ENCODE assay signal across 10 cellular contexts in the genomic region with DNA sequence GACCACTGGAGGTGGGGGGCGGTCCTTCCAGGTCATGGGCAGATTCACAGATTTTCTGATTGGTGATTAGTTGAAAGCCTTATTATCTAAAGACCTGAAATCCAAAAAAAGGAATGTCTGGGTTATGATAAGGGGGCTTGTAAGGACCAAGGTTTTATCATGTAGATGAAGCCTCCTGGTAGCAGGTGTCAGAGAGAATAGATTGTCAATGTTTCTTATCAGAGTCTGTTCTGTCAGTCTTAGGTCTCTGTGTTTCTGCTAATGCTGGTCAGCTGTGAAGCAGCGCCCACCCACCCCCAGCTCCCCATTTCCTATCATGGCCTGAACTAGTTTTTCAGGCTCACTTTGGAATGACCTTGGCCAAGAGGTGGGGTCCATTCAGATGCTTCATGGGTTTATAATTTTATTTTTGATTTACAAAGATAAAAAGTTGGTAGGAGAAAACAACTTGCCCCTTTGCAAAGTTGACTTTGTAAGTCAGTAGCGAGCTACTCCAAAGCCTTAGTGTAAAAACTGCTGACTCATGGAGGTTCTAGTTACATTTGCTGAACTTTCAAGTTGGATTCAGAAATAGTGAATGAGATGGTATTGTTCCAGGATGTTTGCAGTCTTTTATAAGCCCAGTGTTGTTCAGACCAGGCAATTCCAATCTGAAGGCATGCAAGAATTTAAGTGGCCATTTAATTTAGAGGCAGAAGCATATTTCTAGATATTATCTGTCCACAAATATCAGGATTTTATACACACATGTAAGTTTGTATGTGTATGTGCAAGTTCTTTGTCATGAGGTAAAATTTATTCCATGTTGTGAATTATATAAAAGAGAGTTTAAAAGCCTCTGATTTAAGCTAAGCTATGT. TPM values are rescaled to one million over a fixed set of nuclear protein-coding genes. Genes with fewer than 3 reads are reported as not detected.
DNase-seq lines count a peak whose midpoint lies in the region; ATAC-seq and TF ChIP-seq lines count a peak whose summit lies in the region.
"Had no signal": no experiment of that assay in that cellular context is flagged by ENCODE, and none has a peak within 500 bp of the region (broad histone marks: within the 10 kb centered on the region; RNA-seq: fewer than 3 reads in every experiment).

No MANE protein-coding gene starts in this region.

- H3K36me3 Mint-ChIP-seq in stimulated activated naive CD8-positive, alpha-beta T cell treated with anti-CD3 and anti-CD28 coated beads, Interleukin-15, Interleukin-2, amounts not matched to agents 100 ng/mL and 50 ng/mL, for 24 hours (ENCODE audit: low read depth): peaks cover 3% of the 10 kb centered on the region

- H3K27ac Mint-ChIP-seq in stimulated activated naive CD8-positive, alpha-beta T cell treated with anti-CD3 and anti-CD28 coated beads, Interleukin-15, Interleukin-2, amounts not matched to agents 100 ng/mL and 50 ng/mL, for 24 hours: peak overlapping the region; percentile 86
- peak overlapping the region in 1 of 2 donors; percentile 78 for H3K27ac Mint-ChIP-seq in stimulated activated naive CD8-positive, alpha-beta T cell treated with anti-CD3 and anti-CD28 coated beads, Interleukin-15, amount 100 ng/mL, for 72 hours

- no peak for TF ChIP-seq CTCF in astrocyte of the spinal cord (IDR thresholded peaks at IDR 0.05; ENCODE audit: low read depth, low read length)

- H3K4me3 ChIP-seq in astrocyte of the spinal cord (ENCODE audit: low read depth, low read length): no peak overlapping the region

- no peak for DNase-seq in stimulated activated naive CD8-positive, alpha-beta T cell treated with anti-CD3 and anti-CD28 coated beads, Interleukin-15, amount 100 ng/mL, for 72 hours
- DNase-seq in astrocyte of the spinal cord (ENCODE audit: low read depth, low spot score): peak; percentile 80
- peak; percentile 38 for DNase-seq in medulla oblongata (ENCODE audit: extremely low spot score)
- no peak for DNase-seq in G401 (ENCODE audit: low spot score)
- DNase-seq: NCI-H345 had no signal

- H3K4me3 Mint-ChIP-seq in stimulated activated naive CD8-positive, alpha-beta T cell treated with anti-CD3 and anti-CD28 coated beads, Interleukin-15, Interleukin-2, amounts not matched to agents 100 ng/mL and 50 ng/mL, for 24 hours: no peak overlapping the region
- H3K4me3 Mint-ChIP-seq in stimulated activated naive CD8-positive, alpha-beta T cell treated with anti-CD3 and anti-CD28 coated beads, Interleukin-15, amount 100 ng/mL, for 72 hours: no peak overlapping the region

- no peak for ATAC-seq in stimulated activated naive CD8-positive, alpha-beta T cell treated with anti-CD3 and anti-CD28 coated beads, Interleukin-15, amount 100 ng/mL, for 72 hours
- ATAC-seq in HG03432 (IDR thresholded peaks at IDR 0.05; ENCODE audit: unreplicated experiment) (no peak), GM18873 (IDR thresholded peaks at IDR 0.05; ENCODE audit: low FRiP score, unreplicated experiment) (no peak), HG03460 (IDR thresholded peaks at IDR 0.05; ENCODE audit: unreplicated experiment) (no peak)
- ATAC-seq: HCT116 had no signal

- H3K4me1 Mint-ChIP-seq in stimulated activated naive CD8-positive, alpha-beta T cell treated with anti-CD3 and anti-CD28 coated beads, Interleukin-15, Interleukin-2, amounts not matched to agents 100 ng/mL and 50 ng/mL, for 24 hours (ENCODE audit: low read depth): peaks cover 89% of the 10 kb centered on the region
- H3K4me1 Mint-ChIP-seq in stimulated activated naive CD8-positive, alpha-beta T cell treated with anti-CD3 and anti-CD28 coated beads, Interleukin-15, amount 100 ng/mL, for 72 hours: peaks cover 52% of the 10 kb centered on the region

- in situ Hi-C loops in astrocyte of the spinal cord (cut with HindIII; ENCODE audit: low sequenced_read_pairs) (no loop called here), G401 (cut with HindIII; ENCODE audit: low sequenced_read_pairs) (no loop called here)

- no peaks in the 10 kb centered on the region for H3K9me3 Mint-ChIP-seq in stimulated activated naive CD8-positive, alpha-beta T cell treated with anti-CD3 and anti-CD28 coated beads, Interleukin-15, Interleukin-2, amounts not matched to agents 100 ng/mL and 50 ng/mL, for 24 hours
- no peaks in the 10 kb centered on the region for H3K9me3 Mint-ChIP-seq in stimulated activated naive CD8-positive, alpha-beta T cell treated with anti-CD3 and anti-CD28 coated beads, Interleukin-15, amount 100 ng/mL, for 72 hours

- no peaks in the 10 kb centered on the region for H3K27me3 Mint-ChIP-seq in stimulated activated naive CD8-positive, alpha-beta T cell treated with anti-CD3 and anti-CD28 coated beads, Interleukin-15, Interleukin-2, amounts not matched to agents 100 ng/mL and 50 ng/mL, for 24 hours
- H3K27me3 Mint-ChIP-seq in stimulated activated naive CD8-positive, alpha-beta T cell treated with anti-CD3 and anti-CD28 coated beads, Interleukin-15, amount 100 ng/mL, for 72 hours: no peaks in the 10 kb centered on the region

RNA-seq across cellular contexts. Expression of gene TES, which starts 21.4 kb away (rescaled TPM):
- total RNA-seq in G401 (2014; rRNA removed; shearing (Covaris generic)): not detected in 2 replicates

Comparison
In these comparisons a context has a peak if more than half of its experiments do, and no peak if none do; other contexts are left out.
1. DNase-seq: peak in astrocyte of the spinal cord (single experiment) and medulla oblongata (single experiment); none in stimulated activated naive CD8-positive, alpha-beta T cell treated with anti-CD3 and anti-CD28 coated beads, Interleukin-15, amount 100 ng/mL, for 72 hours (0 of 2) and G401 (single experiment).